In the genomic region with DNA sequence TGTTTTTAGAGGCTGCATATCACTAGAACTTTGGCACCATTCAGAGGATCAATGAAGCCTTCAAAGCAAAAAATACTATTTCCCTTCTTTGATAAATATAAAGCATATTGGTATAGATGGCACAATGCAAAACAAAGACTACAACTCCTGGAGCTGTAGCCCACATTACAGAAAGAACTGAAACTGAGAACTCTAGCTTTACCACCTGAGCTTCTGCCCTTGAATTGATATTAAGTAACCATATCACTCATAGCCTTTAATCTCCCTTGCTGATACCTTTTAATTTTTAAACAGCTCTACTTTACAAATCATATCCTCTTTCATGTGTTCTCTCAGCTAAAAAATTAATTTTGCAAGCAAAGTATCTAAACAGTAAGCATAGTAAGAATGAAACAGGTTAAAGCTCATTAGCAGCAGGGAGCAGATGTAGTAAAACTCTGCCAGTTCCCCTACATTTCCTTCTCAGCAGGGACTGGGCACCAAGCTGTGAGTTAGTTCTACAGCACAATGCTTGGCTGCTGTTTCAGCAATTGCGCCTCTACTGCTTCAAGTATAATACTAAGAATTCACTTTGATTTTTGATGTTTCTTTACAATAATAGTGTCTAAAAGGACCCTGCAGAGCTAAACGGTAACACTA, we compare ENCODE assay signal across 10 cellular contexts.
A peak's percentile ranks its signal among the peaks of the same experiment; 100 is the strongest.
DNase-seq lines count a peak whose midpoint lies in the region; ATAC-seq, FAIRE-seq and TF ChIP-seq lines count a peak whose summit lies in the region.
"Had no signal": no experiment of that assay in that cellular context is flagged by ENCODE, and none has a peak within 500 bp of the region (broad histone marks: within the 10 kb centered on the region; RNA-seq: fewer than 3 reads in every experiment).

No MANE protein-coding gene starts in this region.

- no peaks in the 10 kb centered on the region for H3K9me3 Mint-ChIP-seq in Caco-2 (ENCODE audit: unreplicated experiment)

- WGBS in spleen, 5 donors: 60 to 85% (median 80%) methylated on average over 2 of the region's 2 CpGs

- FAIRE-seq in GM18507 (lab: Jason Lieb, UNC): peak; percentile 78
- FAIRE-seq: keratinocyte had no signal

- no peaks in the 10 kb centered on the region for H3K27me3 Mint-ChIP-seq in Caco-2 (ENCODE audit: insufficient read depth, unreplicated experiment)

- H3K4me1 ChIP-seq in Caco-2 (no peaks in the 10 kb centered on the region), breast epithelium (no peaks in the 10 kb centered on the region), spleen (no peaks in the 10 kb centered on the region)

- intact Hi-C loops in Caco-2 (cut with micrococcal nuclease; ENCODE audit: unreplicated experiment) (no loop called here), breast epithelium (cut with DNase I; ENCODE audit: low total_unique reads) (no loop called here), spleen (cut with DNase I; ENCODE audit: low total_unique reads) (no loop called here)

- H3K36me3 ChIP-seq in Caco-2 (ENCODE audit: control insufficient read depth, insufficient read depth, low read length): no peaks in the 10 kb centered on the region
- H3K36me3 ChIP-seq in breast epithelium: no peaks in the 10 kb centered on the region
- no peaks in the 10 kb centered on the region for H3K36me3 ChIP-seq in spleen

- no peaks in the 10 kb centered on the region for H3K4me1 Mint-ChIP-seq in Caco-2 (ENCODE audit: low read depth, unreplicated experiment)

- no peak for TF ChIP-seq CTCF in Caco-2 (IDR thresholded peaks at IDR 0.05; ENCODE audit: insufficient read depth in 1 of 2, low read depth in 1 of 2, low read length in 1 of 2, severe bottlenecking in 1 of 2, unreplicated experiment in 1 of 2)
- TF ChIP-seq CTCF in breast epithelium (IDR thresholded peaks at IDR 0.05): no peak
- no peak for TF ChIP-seq CTCF in spleen (IDR thresholded peaks at IDR 0.05 in 8 of 11, conservative IDR thresholded peaks at IDR 0.05 in 3 of 11)

- TF ChIP-seq POLR2A in breast epithelium (IDR thresholded peaks at IDR 0.05) (no peak), spleen (IDR thresholded peaks at IDR 0.05) (no peak)

- H3K9me3 ChIP-seq in Caco-2 (no peaks in the 10 kb centered on the region), breast epithelium (no peaks in the 10 kb centered on the region), spleen (no peaks in the 10 kb centered on the region)

- POLR2A ChIA-PET in Caco-2 (lab: Charles Lee): no interaction called here

- DNase-seq in GM18507 (ENCODE audit: extremely low spot score, insufficient read length, low read depth): no peak
- peak; percentile 41 for DNase-seq in brain pericyte (ENCODE audit: low read depth, low spot score)
- DNase-seq in Caco-2: no peak
- no peak for DNase-seq in breast epithelium (ENCODE audit: low spot score in 2 of 2)
- no peak for DNase-seq in spleen
- DNase-seq in stimulated activated CD4-positive, alpha-beta T cell treated with anti-CD3 and anti-CD28 coated beads, Interleukin-12 subunit alpha, Interleukin-12 subunit beta, amount 100 ng/mL, for 4 hours: no peak

- H3K27ac ChIP-seq in breast epithelium (no peak overlapping the region), spleen (no peak overlapping the region)
- H3K27ac ChIP-seq: dorsolateral prefrontal cortex had no signal

- H3K27ac Mint-ChIP-seq in Caco-2 (ENCODE audit: unreplicated experiment): no peak overlapping the region

- no TSS peak for BruUV-seq in Caco-2 (replicated peaks; lab: Mats Ljungman, UMichigan)

- peak; percentile 89 for ATAC-seq in GM21717 (IDR thresholded peaks at IDR 0.05; ENCODE audit: unreplicated experiment)
- peak; percentile 59 for ATAC-seq in HG03439 (IDR thresholded peaks at IDR 0.05; ENCODE audit: unreplicated experiment)

- CTCF ChIA-PET in Caco-2 (lab: Charles Lee): no interaction called here

- H3K36me3 Mint-ChIP-seq in Caco-2 (ENCODE audit: insufficient read depth, unreplicated experiment): no peaks in the 10 kb centered on the region

- no peak overlapping the region for H3K4me3 ChIP-seq in Caco-2 (ENCODE audit: low read depth, low read length)
- no peak overlapping the region for H3K4me3 ChIP-seq in breast epithelium
- no peak overlapping the region for H3K4me3 ChIP-seq in spleen
- H3K4me3 ChIP-seq: dorsolateral prefrontal cortex had no signal

- no peak overlapping the region for H3K4me3 Mint-ChIP-seq in Caco-2 (ENCODE audit: unreplicated experiment)

- H3K27me3 ChIP-seq in Caco-2 (replicated peaks; ENCODE audit: control insufficient read depth, insufficient read depth, low read length): no peaks in the 10 kb centered on the region
- no peaks in the 10 kb centered on the region for H3K27me3 ChIP-seq in breast epithelium
- H3K27me3 ChIP-seq in spleen (replicated peaks in 1 of 7): no peaks in the 10 kb centered on the region
- H3K27me3 ChIP-seq: dorsolateral prefrontal cortex had no signal
